10 cellular contexts compared by ENCODE assay signal in the genomic region with DNA sequence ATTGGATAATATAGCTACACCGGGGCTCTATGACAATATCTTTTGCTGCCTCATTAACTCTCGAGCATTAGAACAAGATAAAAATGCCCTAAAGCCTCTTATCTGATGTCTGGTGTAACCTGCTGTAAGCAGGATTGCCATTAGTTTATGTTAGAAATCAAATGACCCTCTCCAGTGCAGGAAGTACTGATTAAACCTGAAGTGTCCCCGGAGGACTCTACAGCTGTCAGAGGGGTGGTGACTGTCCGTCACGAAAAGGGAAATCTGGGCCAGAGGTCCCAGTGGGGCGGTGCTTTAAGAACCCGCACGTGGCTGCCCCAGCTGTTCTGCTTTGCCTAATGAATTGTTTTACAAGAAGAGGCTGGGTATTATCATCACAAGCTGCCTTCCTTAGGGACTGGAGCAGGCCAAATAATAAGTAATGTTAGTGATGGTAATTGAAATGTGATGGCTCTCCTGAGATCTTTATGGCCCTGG. TPM values are rescaled to one million over a fixed set of nuclear protein-coding genes. Genes with fewer than 3 reads are reported as not detected.
DNase-seq lines count a peak whose midpoint lies in the region; ATAC-seq and TF ChIP-seq lines count a peak whose summit lies in the region.
"Had no signal": no experiment of that assay in that cellular context is flagged by ENCODE, and none has a peak within 500 bp of the region (broad histone marks: within the 10 kb centered on the region; RNA-seq: fewer than 3 reads in every experiment).

No MANE protein-coding gene starts in this region.

- peaks cover 18% of the 10 kb centered on the region for H3K4me1 ChIP-seq in OCI-LY1 (ENCODE audit: insufficient read depth, low read length, severe bottlenecking)
- H3K4me1 ChIP-seq in hepatocyte (ENCODE audit: insufficient read depth) = peaks cover 19% of the 10 kb centered on the region
- no peaks in the 10 kb centered on the region for H3K4me1 ChIP-seq in thoracic aorta (ENCODE audit: control insufficient read depth in 1 of 2, low read depth in 2 of 2)
- H3K4me1 ChIP-seq: tibial artery had no signal

- H3K4me2 ChIP-seq in OCI-LY1 (ENCODE audit: low read length) = peak overlapping the region; percentile 57
- peak overlapping the region; percentile 9 for H3K4me2 ChIP-seq in hepatocyte

- no peak for ATAC-seq in thoracic aorta (ENCODE audit: insufficient number of reproducible peaks, low FRiP score, low read depth)

- H3K9me2 ChIP-seq in OCI-LY1 (ENCODE audit: low read depth, low read length) (no peaks in the 10 kb centered on the region), hepatocyte (replicated peaks; ENCODE audit: insufficient read depth) (no peaks in the 10 kb centered on the region)

- H3K27me3 ChIP-seq in OCI-LY1 (ENCODE audit: insufficient read depth, low read length) (no peaks in the 10 kb centered on the region), hepatocyte (no peaks in the 10 kb centered on the region), thoracic aorta (replicated peaks; ENCODE audit: insufficient read depth) (no peaks in the 10 kb centered on the region)
- H3K27me3 ChIP-seq: tibial artery had no signal

- WGBS in hepatocyte (ENCODE audit: low lambda C conversion rate, missing lambda C conversion rate) = 11% methylated on average over 8 of the region's 8 CpGs

- H3F3A ChIP-seq in OCI-LY1 (ENCODE audit: insufficient read depth, low read length) = no peaks in the 10 kb centered on the region

- H3K9ac ChIP-seq in OCI-LY1 (ENCODE audit: low read length) = no peak overlapping the region; the same call in 1 of the 2 replicates

- in situ Hi-C loops in KBM-7 (cut with MboI; ENCODE audit: low pct_unique_long_range_greater_than_20kb, low sequenced_read_pairs) = no loop called here

- H2AFZ ChIP-seq in OCI-LY1 (ENCODE audit: low read length) = no peak overlapping the region
- no peak overlapping the region for H2AFZ ChIP-seq in hepatocyte

- no peaks in the 10 kb centered on the region for H3K36me3 ChIP-seq in OCI-LY1 (ENCODE audit: insufficient read depth, low read length)
- no peaks in the 10 kb centered on the region for H3K36me3 ChIP-seq in hepatocyte (replicated peaks; ENCODE audit: insufficient read depth, low read depth)
- H3K36me3 ChIP-seq in thoracic aorta = no peaks in the 10 kb centered on the region
- H3K36me3 ChIP-seq: tibial artery had no signal

- no peaks in the 10 kb centered on the region for H4K20me1 ChIP-seq in OCI-LY1 (ENCODE audit: insufficient read depth, low read length)
- no peaks in the 10 kb centered on the region for H4K20me1 ChIP-seq in hepatocyte (ENCODE audit: insufficient read depth, poor library complexity, severe bottlenecking)

- H3K9me3 ChIP-seq in OCI-LY1 (ENCODE audit: low read length) (no peaks in the 10 kb centered on the region), hepatocyte (ENCODE audit: low read depth) (no peaks in the 10 kb centered on the region), thoracic aorta (no peaks in the 10 kb centered on the region)
- H3K9me3 ChIP-seq: tibial artery had no signal

- H3K79me2 ChIP-seq in OCI-LY1 (ENCODE audit: insufficient read depth, low read length) = no peaks in the 10 kb centered on the region
- H3K79me2 ChIP-seq in hepatocyte = no peaks in the 10 kb centered on the region

- TF ChIP-seq CTCF in OCI-LY1 (IDR thresholded peaks at IDR 0.05; ENCODE audit: low read length) (no peak), hepatocyte (IDR thresholded peaks at IDR 0.05; ENCODE audit: poor library complexity) (no peak), thoracic aorta (IDR thresholded peaks at IDR 0.05) (no peak)

- no peak overlapping the region for H3K27ac ChIP-seq in OCI-LY1 (ENCODE audit: low read depth, low read length, poor library complexity, severe bottlenecking)
- H3K27ac ChIP-seq in hepatocyte = peak overlapping the region; percentile 39
- H3K27ac ChIP-seq in thoracic aorta = no peak overlapping the region
- H3K27ac ChIP-seq: tibial artery had no signal

- H3K4me3 ChIP-seq in OCI-LY1 (ENCODE audit: low read depth, low read length, poor library complexity, severe bottlenecking) (peak overlapping the region; percentile 9), hepatocyte (no peak overlapping the region), thoracic aorta (no peak overlapping the region)
- H3K4me3 ChIP-seq: tibial artery had no signal

- DNase-seq in LHCN-M2 (ENCODE audit: low read depth) = peak; percentile 92
- peak; percentile 77 for DNase-seq in hepatocyte (ENCODE audit: low spot score)
- peak; percentile 4 for DNase-seq in thoracic aorta (ENCODE audit: low spot score)
- DNase-seq in central memory CD4-positive, alpha-beta T cell = no peak
- DNase-seq in KBM-7 = no peak
- DNase-seq in KG1 (lab: John Stamatoyannopoulos, UW) = no peak
- DNase-seq in cerebellar nuclear complex (lab: John Stamatoyannopoulos, UW) = no peak
- DNase-seq: activated CD4-positive, alpha-beta memory T cell treated with anti-CD3 and anti-CD28 coated beads for 36 hours had no signal

RNA-seq across cellular contexts. Expression of a gene that starts 55.7 kb away (rescaled TPM):
- total RNA-seq in LHCN-M2 (2014; rRNA removed) (10.2 and 11.5 TPM in 2 replicates), hepatocyte (14.3 and 14.4 TPM in 2 replicates), thoracic aorta (10 to 100 TPM in 1 of 2 donors, 1 to 10 TPM in 1; 8.7 to 22.1 TPM)
- 4.2 TPM for polyA plus RNA-seq in LHCN-M2 (2012)
- 13.5 and 13.7 TPM in 2 replicates for polyA plus RNA-seq in hepatocyte

RNA-seq across cellular contexts. Expression of a gene that starts 56.2 kb away (rescaled TPM):
- total RNA-seq in LHCN-M2 (2014; rRNA removed) (5.3 and 8.2 TPM in 2 replicates), hepatocyte (72.9 and 83.8 TPM in 2 replicates), thoracic aorta (10 to 100 TPM; 20.3 to 28.5 TPM)
- 4.3 TPM for polyA plus RNA-seq in LHCN-M2 (2012)
- 66.5 and 76.8 TPM in 2 replicates for polyA plus RNA-seq in hepatocyte

Comparison
In these comparisons a context has a peak if more than half of its experiments do, and no peak if none do; other contexts are left out.
1. DNase-seq: peak in LHCN-M2 (single experiment), hepatocyte (single experiment) and thoracic aorta (single experiment); none in central memory CD4-positive, alpha-beta T cell (single experiment), KBM-7 (single experiment), KG1 (single experiment) and cerebellar nuclear complex (0 of 2).